Comparison of ENCODE assay signal across 8 cellular contexts in genomic region chr3:8324727-8325126, GRCh38.
DNase-seq lines count a peak whose midpoint lies in the region; ATAC-seq and TF ChIP-seq lines count a peak whose summit lies in the region.

No MANE protein-coding gene starts in this region.

- peaks cover 31 to 34% of the 10 kb centered on the region in 2 donors for H3K4me1 Mint-ChIP-seq in immature natural killer cell
- no peaks in the 10 kb centered on the region for H3K4me1 Mint-ChIP-seq in CD14-positive monocyte

- TF ChIP-seq CTCF in CD14-positive monocyte (IDR thresholded peaks at IDR 0.05) = no peak

- H3K36me3 Mint-ChIP-seq in immature natural killer cell (no peaks in the 10 kb centered on the region), CD14-positive monocyte (no peaks in the 10 kb centered on the region)

- peaks cover 0 to 5% (median 2%) of the 10 kb centered on the region in 3 donors for H3K27me3 Mint-ChIP-seq in immature natural killer cell (ENCODE audit: low read depth in 3 of 3)
- peaks cover 0 to 2% (median 1%) of the 10 kb centered on the region in 3 donors for H3K27me3 Mint-ChIP-seq in CD14-positive monocyte (ENCODE audit: low read depth in 3 of 3)

- intact Hi-C loops in CD14-positive monocyte (cut with micrococcal nuclease) = no loop called here

- no peaks in the 10 kb centered on the region for H3K9me3 ChIP-seq in adipocyte (ENCODE audit: control insufficient read depth, low read length)

- ATAC-seq in HG02852 (IDR thresholded peaks at IDR 0.05; ENCODE audit: unreplicated experiment) = peak; percentile 52

- H3K27ac Mint-ChIP-seq in immature natural killer cell (peak overlapping the region in 3 of 6 donors; percentile 14 to 18 (median 17)), CD14-positive monocyte (no peak overlapping the region)

- H3K9me3 Mint-ChIP-seq in immature natural killer cell (no peaks in the 10 kb centered on the region), CD14-positive monocyte (no peaks in the 10 kb centered on the region)

- no peaks in the 10 kb centered on the region for H3K36me3 ChIP-seq in adipocyte (ENCODE audit: control insufficient read depth, insufficient read depth, low read length, severe bottlenecking)

- peaks cover 3% of the 10 kb centered on the region for H3K27me3 ChIP-seq in adipocyte (replicated peaks; ENCODE audit: control insufficient read depth, insufficient read depth, low read length)

- peak; percentile 43 for DNase-seq in NCI-H82 (lab: John Stamatoyannopoulos, UW)
- no peak for DNase-seq in NCI-H82 treated with DMSO at 0.1 percent for 48 hours (lab: John Stamatoyannopoulos, UW; ENCODE audit: unreplicated experiment)
- peak; percentile 13 for DNase-seq in SHP77 treated with DMSO at 0.1 percent for 48 hours (lab: John Stamatoyannopoulos, UW)
- DNase-seq in adipocyte (ENCODE audit: low read depth) = peak; percentile 38
- DNase-seq in immature natural killer cell = peak; percentile 55 to 69 (median 67)
- peak; percentile 4 for DNase-seq in stimulated activated CD8-positive, alpha-beta memory T cell treated with anti-CD3 and anti-CD28 coated beads, Interleukin-12 subunit alpha, Interleukin-12 subunit beta, amount 100 ng/mL, for 4 hours (ENCODE audit: low read depth)
- DNase-seq in CD14-positive monocyte (ENCODE audit: low spot score) = no peak

- H3K9ac ChIP-seq in adipocyte (ENCODE audit: low read length) = no peak overlapping the region

- H3K4me3 ChIP-seq in adipocyte (ENCODE audit: low read length) = no peak overlapping the region

- peaks cover 18% of the 10 kb centered on the region for H3K4me1 ChIP-seq in adipocyte (ENCODE audit: control insufficient read depth, insufficient read depth, low read length)

- H3K4me3 Mint-ChIP-seq in immature natural killer cell (no peak overlapping the region), CD14-positive monocyte (no peak overlapping the region)

Comparison
In these comparisons a context has a peak if more than half of its experiments do, and no peak if none do; other contexts are left out.
1. DNase-seq: peak in NCI-H82 (single experiment), SHP77 treated with DMSO at 0.1 percent for 48 hours (single experiment), adipocyte (single experiment), immature natural killer cell (3 of 3) and stimulated activated CD8-positive, alpha-beta memory T cell treated with anti-CD3 and anti-CD28 coated beads, Interleukin-12 subunit alpha, Interleukin-12 subunit beta, amount 100 ng/mL, for 4 hours (single experiment); none in NCI-H82 treated with DMSO at 0.1 percent for 48 hours (single experiment) and CD14-positive monocyte (single experiment).